Comparison of ENCODE assay signal across 20 cellular contexts in the genomic region with DNA sequence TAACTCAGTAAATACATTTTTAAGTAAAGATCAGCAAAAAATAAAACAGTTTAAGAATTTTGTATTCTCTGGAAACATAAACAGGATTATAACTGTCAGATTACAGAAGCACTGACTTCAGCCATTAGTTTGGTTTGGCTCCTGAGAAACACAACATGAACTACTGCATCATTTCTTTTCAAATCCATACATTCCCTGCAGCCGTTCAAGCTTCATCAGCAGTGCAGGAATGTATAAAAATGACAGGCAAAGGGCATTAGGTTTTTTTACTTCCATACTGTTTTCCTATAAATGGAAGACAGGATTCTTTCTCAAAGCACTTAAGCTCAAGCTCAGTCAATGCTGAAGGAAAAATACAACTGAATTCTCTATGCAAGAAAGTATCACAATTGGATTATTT. TPM values are rescaled to one million over a fixed set of nuclear protein-coding genes. Genes with fewer than 3 reads are reported as not detected.
DNase-seq lines count a peak whose midpoint lies in the region; ATAC-seq, FAIRE-seq and TF ChIP-seq lines count a peak whose summit lies in the region.
"Had no signal": no experiment of that assay in that cellular context is flagged by ENCODE, and none has a peak within 500 bp of the region (broad histone marks: within the 10 kb centered on the region; RNA-seq: fewer than 3 reads in every experiment).

No MANE protein-coding gene starts in this region.

- no peak for TF ChIP-seq EP300 in transverse colon (IDR thresholded peaks at IDR 0.05; ENCODE audit: low read depth)

- H3K36me3 ChIP-seq in adipocyte (ENCODE audit: control insufficient read depth, insufficient read depth, low read length, severe bottlenecking): no peaks in the 10 kb centered on the region
- H3K36me3 ChIP-seq in muscle layer of duodenum (ENCODE audit: control insufficient read depth in 1 of 2, insufficient read depth in 2 of 2, low read length in 2 of 2): no peaks in the 10 kb centered on the region
- H3K36me3 ChIP-seq in transverse colon: peaks cover 0 to 3% (median under 1%) of the 10 kb centered on the region in 4 donors

- DNase-seq in D721Med (ENCODE audit: insufficient read length, low spot score) (no peak), adipocyte (ENCODE audit: low read depth) (peak; percentile 56), transverse colon (no peak), KG1 (lab: John Stamatoyannopoulos, UW) (no peak)
- DNase-seq: DMS 273 treated with DMSO at 0.1 percent for 48 hours, GDM1, H7, HFFc6, NCI-H1092 treated with DMSO at 0.1 percent for 48 hours, NCI-H146, NCI-H2081, NCI-H774, PC-9 had no signal

- TF ChIP-seq CTCF in D721Med (IDR thresholded peaks at IDR 0.05; ENCODE audit: insufficient read depth, missing control alignments) (no peak), transverse colon (IDR thresholded peaks at IDR 0.05) (no peak)

- H3K9ac ChIP-seq in adipocyte (ENCODE audit: low read length): no peak overlapping the region

- H3K27ac ChIP-seq in muscle layer of duodenum (ENCODE audit: low read length): peak overlapping the region; percentile 65
- peak overlapping the region; percentile 84 to 91 (median 87) for H3K27ac ChIP-seq in transverse colon
- H3K27ac ChIP-seq: HL-60, PC-9, RWPE1 had no signal

- WGBS in transverse colon (ENCODE audit: low coverage in 1 of 2), 2 donors: 64 to 67% methylated on average over 1 of the region's 1 CpG

- in situ Hi-C loops in transverse colon (cut with MboI; ENCODE audit: low pct_ligation_motif_present in 1 of 4, low pct_unique_long_range_greater_than_20kb in 1 of 4, low sequenced_read_pairs in 3 of 4): loop anchor here in 1 of 4 donors (25.0 kb wide), 1 partner anchor 265 kb away; no protein-coding TSS in a partner anchor

- H3K9me3 ChIP-seq in adipocyte (ENCODE audit: control insufficient read depth, low read length): no peaks in the 10 kb centered on the region
- H3K9me3 ChIP-seq in muscle layer of duodenum (ENCODE audit: control insufficient read depth in 1 of 2, low read length in 2 of 2): no peaks in the 10 kb centered on the region
- H3K9me3 ChIP-seq in transverse colon: no peaks in the 10 kb centered on the region

- H3K4me3 ChIP-seq in adipocyte (ENCODE audit: low read length): no peak overlapping the region
- peak overlapping the region; percentile 43 to 44 for H3K4me3 ChIP-seq in muscle layer of duodenum (ENCODE audit: low read depth in 1 of 2, low read length in 2 of 2)
- peak overlapping the region in 1 of 4 donors; percentile 52 for H3K4me3 ChIP-seq in transverse colon
- H3K4me3 ChIP-seq: PC-9 had no signal

- H3K27me3 ChIP-seq in adipocyte (replicated peaks; ENCODE audit: control insufficient read depth, insufficient read depth, low read length) (no peaks in the 10 kb centered on the region), muscle layer of duodenum (ENCODE audit: low read depth, low read length) (no peaks in the 10 kb centered on the region), transverse colon (no peaks in the 10 kb centered on the region)

- ATAC-seq in HG02970 (IDR thresholded peaks at IDR 0.05; ENCODE audit: low FRiP score, unreplicated experiment): no peak
- ATAC-seq in HG02840 (IDR thresholded peaks at IDR 0.05; ENCODE audit: low FRiP score, unreplicated experiment): no peak

- intact Hi-C loops in transverse colon (cut with DNase I; ENCODE audit: low total_unique reads): no loop called here

- FAIRE-seq in D721Med (lab: Jason Lieb, UNC): peak; percentile 29

- no peak for TF ChIP-seq POLR2A in transverse colon (IDR thresholded peaks at IDR 0.05)

- no peaks in the 10 kb centered on the region for H3K4me1 ChIP-seq in adipocyte (ENCODE audit: control insufficient read depth, insufficient read depth, low read length)
- H3K4me1 ChIP-seq in muscle layer of duodenum (ENCODE audit: control insufficient read depth in 1 of 2, insufficient read depth in 2 of 2, low read length in 2 of 2): no peaks in the 10 kb centered on the region
- H3K4me1 ChIP-seq in transverse colon: peaks cover 0 to 10% (median 2%) of the 10 kb centered on the region in 4 donors

RNA-seq across cellular contexts. Expression of gene MAB21L2, which starts 4.2 kb away (rescaled TPM):
- total RNA-seq in transverse colon: 100 to 1,000 TPM in 1 of 4 donors, 10 to 100 TPM in 3; 63.0 to 106 (median 78.9) TPM
- total RNA-seq: H7, HFFc6, HT1080, NCI-H460, PC-9 had no signal
